8 cellular contexts compared by ENCODE assay signal in the genomic region with DNA sequence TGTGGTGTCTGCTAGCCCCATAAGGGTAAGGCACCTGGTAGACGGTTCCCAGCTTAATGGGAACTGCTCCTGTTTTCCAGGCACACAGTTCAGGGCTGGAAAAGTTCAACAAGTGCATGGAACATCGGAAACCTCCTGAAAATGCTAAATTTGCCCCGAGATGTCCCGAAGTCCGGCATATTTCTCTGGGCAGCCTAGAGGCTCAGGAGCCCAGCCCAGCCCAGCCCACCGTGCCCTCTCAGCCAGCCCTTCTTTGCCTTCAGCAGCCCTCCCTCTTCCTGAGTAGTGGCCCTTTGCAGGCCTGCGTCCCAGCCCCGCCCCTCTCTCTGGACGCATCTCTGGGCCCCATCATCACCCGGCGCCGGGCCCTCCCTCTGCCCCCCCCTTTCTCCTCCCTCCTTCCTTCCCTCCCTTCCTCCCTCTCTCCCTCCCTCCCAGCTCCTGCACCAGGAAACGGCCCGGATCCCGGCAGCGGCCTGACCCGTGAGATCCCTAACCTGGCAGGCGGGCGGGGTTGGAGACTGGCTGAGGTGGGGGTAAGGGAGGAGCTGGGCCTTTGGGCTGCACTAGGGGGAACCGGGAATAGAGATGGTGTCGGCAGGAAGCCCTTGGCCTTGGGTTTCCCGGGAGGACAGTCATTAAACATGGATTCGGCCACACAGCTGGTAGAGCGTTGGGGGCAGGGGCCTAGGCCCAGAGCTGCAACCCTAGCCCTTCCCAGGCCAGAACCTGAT. TPM values are rescaled to one million over a fixed set of nuclear protein-coding genes. Genes with fewer than 3 reads are reported as not detected.
DNase-seq lines count a peak whose midpoint lies in the region; ATAC-seq and TF ChIP-seq lines count a peak whose summit lies in the region.

A gene with protein sequence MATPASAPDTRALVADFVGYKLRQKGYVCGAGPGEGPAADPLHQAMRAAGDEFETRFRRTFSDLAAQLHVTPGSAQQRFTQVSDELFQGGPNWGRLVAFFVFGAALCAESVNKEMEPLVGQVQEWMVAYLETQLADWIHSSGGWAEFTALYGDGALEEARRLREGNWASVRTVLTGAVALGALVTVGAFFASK (plus strand): TSS at position 422 of the 734 bp plus-strand sequence. CDS start 935 bp downstream, outside the sequence.

- ATAC-seq in HG02885 (IDR thresholded peaks at IDR 0.05; ENCODE audit: poor library complexity, unreplicated experiment) (peak; percentile 29), GM18502 (IDR thresholded peaks at IDR 0.05; ENCODE audit: poor library complexity, unreplicated experiment) (no peak), GM18511 (IDR thresholded peaks at IDR 0.05; ENCODE audit: unreplicated experiment) (no peak)

- TF ChIP-seq CTCF in left ventricle myocardium inferior (IDR thresholded peaks at IDR 0.05; ENCODE audit: borderline replicate concordance) = no peak

- no peaks in the 10 kb centered on the region for H3K27me3 ChIP-seq in left ventricle myocardium inferior (ENCODE audit: low read depth)

- H3K4me3 ChIP-seq in left ventricle myocardium inferior = peak within 1 kb of the TSS; percentile 81

- DNase-seq in Daoy (ENCODE audit: low read depth) (peak; percentile 97), NCI-H524 treated with DMSO at 0.1 percent for 48 hours (lab: John Stamatoyannopoulos, UW) (peak; percentile 59), anterior cingulate cortex (lab: John Stamatoyannopoulos, UW) (peak; percentile 31 to 93 (median 88)), left ventricle myocardium inferior (peak; percentile 95), pons (ENCODE audit: low spot score) (peak; percentile 86)

- intact Hi-C loops in left ventricle myocardium inferior (cut with micrococcal nuclease) = no loop called here

- H3K9me3 ChIP-seq in left ventricle myocardium inferior (replicated peaks) = no peaks in the 10 kb centered on the region

- peaks cover 52% of the 10 kb centered on the region for H3K4me1 ChIP-seq in left ventricle myocardium inferior

- H3K36me3 ChIP-seq in left ventricle myocardium inferior = peaks cover 30% of the 10 kb centered on the region

- peak within 1 kb of the TSS; percentile 94 for H3K27ac ChIP-seq in left ventricle myocardium inferior (replicated peaks)

RNA-seq across cellular contexts. Expression of the gene that starts here (rescaled TPM):
- 7.4 and 16.8 TPM in 2 replicates for total RNA-seq in Daoy (2014; rRNA removed; shearing (Covaris generic))
- total RNA-seq in left ventricle myocardium inferior = 37.5 TPM
